In the genomic region with DNA sequence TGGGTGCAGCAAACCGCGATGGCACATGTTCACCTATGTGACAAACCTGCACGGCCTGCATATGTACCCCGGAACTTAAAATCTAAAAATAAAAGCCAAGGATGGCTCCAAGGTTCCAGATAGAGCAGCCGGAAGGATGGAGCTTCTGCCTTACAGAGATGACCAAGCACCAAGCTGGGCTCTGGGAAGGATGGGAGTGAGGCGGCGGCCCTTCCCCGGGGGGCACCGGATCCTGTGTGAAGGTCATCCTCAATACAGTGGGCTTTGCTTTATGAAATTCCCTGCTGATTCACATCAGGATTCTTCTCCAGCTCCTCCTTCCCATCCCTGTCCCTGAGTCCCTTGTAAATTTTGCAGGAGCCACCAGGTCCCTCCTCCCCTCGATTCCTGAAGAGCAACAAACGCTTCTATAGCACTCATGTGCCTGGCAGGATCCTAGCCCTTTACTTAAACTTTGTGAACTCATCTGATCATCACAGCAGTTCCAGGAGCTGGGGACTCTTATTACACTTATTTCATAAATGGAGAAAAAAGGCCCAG, we compare ENCODE assay signal across 16 cellular contexts.
DNase-seq lines count a peak whose midpoint lies in the region; ATAC-seq, FAIRE-seq and TF ChIP-seq lines count a peak whose summit lies in the region.
"Had no signal": no experiment of that assay in that cellular context is flagged by ENCODE, and none has a peak within 500 bp of the region (broad histone marks: within the 10 kb centered on the region; RNA-seq: fewer than 3 reads in every experiment).

No MANE protein-coding gene starts in this region.

- H3K79me2 ChIP-seq in HepG2 (ENCODE audit: insufficient read depth, low read length), result no peaks in the 10 kb centered on the region

- no peaks in the 10 kb centered on the region for H3K27me3 ChIP-seq in HepG2 (ENCODE audit: control insufficient read depth in 1 of 2, insufficient read depth in 2 of 2, low read length in 2 of 2)
- H3K27me3 ChIP-seq in skeletal muscle tissue (ENCODE audit: control insufficient read depth in 3 of 3, insufficient read depth in 3 of 3, low read length in 3 of 3), result no peaks in the 10 kb centered on the region

- peaks cover 35% of the 10 kb centered on the region for H3K4me1 Mint-ChIP-seq in chondrocyte (ENCODE audit: low read depth)

- H3K27ac ChIP-seq in A549 (peak overlapping the region; percentile 67 to 87), HepG2 (ENCODE audit: extremely low read length, insufficient read depth, low read length) (peak overlapping the region; percentile 91), skeletal muscle tissue (ENCODE audit: low read depth, low read length) (peak overlapping the region; percentile 96)

- FAIRE-seq in A549 (lab: Jason Lieb, UNC), result no peak
- no peak for FAIRE-seq in HepG2 (lab: Jason Lieb, UNC)
- FAIRE-seq: GM12891, GM18507 had no signal

- no peak for TF ChIP-seq EP300 in A549 (IDR thresholded peaks at IDR 0.05)
- no peak for TF ChIP-seq EP300 in HepG2 (IDR thresholded peaks at IDR 0.05; ENCODE audit: low read depth in 2 of 2, low read length in 2 of 2)
- no peak for TF ChIP-seq EP300 in HepG2 (CRISPR knock-in tag; IDR thresholded peaks at IDR 0.05; ENCODE audit: borderline replicate concordance)

- peak overlapping the region; percentile 58; the same call in 2 of the 3 replicates for H3K4me2 ChIP-seq in A549
- peak overlapping the region; percentile 95 for H3K4me2 ChIP-seq in HepG2 (ENCODE audit: low read depth, low read length)
- H3K4me2 ChIP-seq: GM23338 had no signal

- TF ChIP-seq POLR2A in A549 (IDR thresholded peaks at IDR 0.05; ENCODE audit: low read length), result no peak
- no peak for TF ChIP-seq POLR2A in HepG2 (IDR thresholded peaks at IDR 0.05; ENCODE audit: insufficient read depth in 1 of 2, low read depth in 2 of 2, low read length in 2 of 2)

- BruUV-seq in HepG2 (replicated peaks; lab: Mats Ljungman, UMichigan), result no TSS peak

- intact Hi-C loops in HepG2 (cut with micrococcal nuclease; ENCODE audit: unreplicated experiment), result loop anchor here (5.0 kb wide), 1 partner anchor 34 kb away; no protein-coding TSS in a partner anchor

- H3K36me3 Mint-ChIP-seq in chondrocyte (ENCODE audit: low read depth), result no peaks in the 10 kb centered on the region

- in situ Hi-C loops in HepG2 (cut with HindIII; ENCODE audit: extremely low pct_ligation_motif_present, low pct_unique_long_range_greater_than_20kb), result loop anchor here (5.0 kb wide), 2 partner anchors 61 to 109 kb away; no protein-coding TSS in a partner anchor

- WGBS in A549 (ENCODE audit: missing lambda C conversion rate), result 91% methylated on average over 10 of the region's 11 CpGs
- 62% methylated on average over 11 of the region's 11 CpGs for WGBS in HepG2 (ENCODE audit: low lambda C conversion rate)

- H3K4me3 Mint-ChIP-seq in chondrocyte (ENCODE audit: unreplicated experiment), result no peak overlapping the region
- H3K4me3 Mint-ChIP-seq: GM23338 had no signal

- H3K36me3 ChIP-seq in HepG2 (replicated peaks in 1 of 2; ENCODE audit: control insufficient read depth in 1 of 2, insufficient read depth in 2 of 2, low read length in 2 of 2), result no peaks in the 10 kb centered on the region
- H3K36me3 ChIP-seq in skeletal muscle tissue (ENCODE audit: control insufficient read depth in 3 of 3, insufficient read depth in 3 of 3, low read length in 3 of 3), result no peaks in the 10 kb centered on the region

- H3K9me3 ChIP-seq in A549, result no peaks in the 10 kb centered on the region
- H3K9me3 ChIP-seq in HepG2 (ENCODE audit: low read length), result no peaks in the 10 kb centered on the region
- H3K9me3 ChIP-seq in skeletal muscle tissue (ENCODE audit: control insufficient read depth in 3 of 3, low read length in 3 of 3), result no peaks in the 10 kb centered on the region

- CTCF ChIA-PET in A549 (lab: Yijun Ruan, JAX) (interaction anchor here (0.9 to 6.5 kb wide), 17 partner anchors 9 to 216 kb away, joined by 3 to 56 read pairs (median 4); no protein-coding TSS in a partner anchor), HepG2 (lab: Yijun Ruan, JAX; ENCODE audit: low intra/inter-chr PET ratio, low total read pairs) (interaction anchor here (1.8 kb wide), 1 partner anchor 59 kb away, joined by 10 read pairs; no protein-coding TSS in a partner anchor)

- H3K4me3 ChIP-seq in A549 (no peak overlapping the region), HepG2 (replicated peaks in 1 of 3; ENCODE audit: insufficient read depth in 1 of 3, low read depth in 2 of 3, low read length in 3 of 3) (peak overlapping the region in 1 of 3 experiments; percentile 57; a peak in 2 of 6 replicates), skeletal muscle tissue (ENCODE audit: low read length in 3 of 3) (no peak overlapping the region)
- H3K4me3 ChIP-seq: GM23338 had no signal

- POLR2A ChIA-PET in A549 (lab: Yijun Ruan, JAX), result no interaction called here
- POLR2A ChIA-PET in HepG2 (lab: Yijun Ruan, JAX), result interaction anchor here (1.1 to 9.9 kb wide), 31 partner anchors 8 to 248 kb away, joined by 3 to 299 read pairs (median 11); partner anchors contain the start of gene CEBPB

- DNase-seq in A549 (ENCODE audit: low read depth in 1 of 2, low spot score in 1 of 2), result no peak
- no peak for DNase-seq in chondrocyte (ENCODE audit: low spot score)
- DNase-seq in HepG2 (ENCODE audit: low spot score), result no peak
- no peak for DNase-seq in KG1 (lab: John Stamatoyannopoulos, UW)
- DNase-seq: GF-D8, NCI-H1048, NCI-H1436 treated with DMSO at 0.1 percent for 48 hours, NCI-H2029 treated with DMSO at 0.1 percent for 48 hours, NCI-H774, PC-3 had no signal

- TF ChIP-seq RAD21 in A549 (conservative IDR thresholded peaks at IDR 0.05 in 1 of 2, IDR thresholded peaks at IDR 0.05 in 1 of 2) (no peak), HepG2 (CRISPR knock-in tag; IDR thresholded peaks at IDR 0.05) (no peak)

- no peak for TF ChIP-seq CTCF in A549 (IDR thresholded peaks at IDR 0.05)
- TF ChIP-seq CTCF in chondrocyte (IDR thresholded peaks at IDR 0.05), result no peak
- no peak for TF ChIP-seq CTCF in HepG2 (CRISPR knock-in tag; IDR thresholded peaks at IDR 0.05)

- H3K27ac Mint-ChIP-seq in chondrocyte (ENCODE audit: unreplicated experiment), result peak overlapping the region; percentile 39
- H3K27ac Mint-ChIP-seq: GM23338 had no signal

- peaks cover 46% of the 10 kb centered on the region for H3K4me1 ChIP-seq in A549
- peaks cover 100% of the 10 kb centered on the region for H3K4me1 ChIP-seq in HepG2 (ENCODE audit: insufficient read depth, low read length)
- peaks cover 78 to 93% (median 89%) of the 10 kb centered on the region in 3 donors for H3K4me1 ChIP-seq in skeletal muscle tissue (ENCODE audit: control insufficient read depth in 3 of 3, insufficient read depth in 3 of 3, low read length in 3 of 3)

- H3K27me3 Mint-ChIP-seq in chondrocyte (ENCODE audit: low read depth), result peaks cover 18% of the 10 kb centered on the region

- no peak overlapping the region for H2AFZ ChIP-seq in HepG2 (ENCODE audit: low read length)
- H2AFZ ChIP-seq: GM23338 had no signal

- H3K9me3 Mint-ChIP-seq in chondrocyte (ENCODE audit: low read depth), result no peaks in the 10 kb centered on the region
- H3K9me3 Mint-ChIP-seq: GM23338 had no signal

- H3K9ac ChIP-seq in HepG2 (ENCODE audit: insufficient read depth, low read depth, low read length) (0 out of 2 replicates have a peak overlapping the region, but pooled peaks have one; percentile 65), skeletal muscle tissue (ENCODE audit: low read depth in 1 of 3, low read length in 3 of 3) (peak overlapping the region in 2 of 3 donors; percentile 11 to 45)

- ATAC-seq in A549 (no peak), HepG2 (no peak), HG03521 (IDR thresholded peaks at IDR 0.05; ENCODE audit: unreplicated experiment) (no peak), HG03354 (IDR thresholded peaks at IDR 0.05; ENCODE audit: poor library complexity, severe bottlenecking, unreplicated experiment) (no peak)
- ATAC-seq: PC-3 had no signal

- H4K20me1 ChIP-seq in HepG2 (ENCODE audit: insufficient read depth, low read length), result no peaks in the 10 kb centered on the region

TF ChIP-seq in A549, 52 proteins besides CTCF, POLR2A, EP300 and RAD21:
- no peak for TF ChIP-seq MAZ (IDR thresholded peaks at IDR 0.05; ENCODE audit: borderline replicate concordance, low read depth, low read length)
- no peak for TF ChIP-seq JUNB (IDR thresholded peaks at IDR 0.05)
- no peak for TF ChIP-seq HES2 (IDR thresholded peaks at IDR 0.05)
- no peak for TF ChIP-seq ZFP36 (IDR thresholded peaks at IDR 0.05; ENCODE audit: borderline replicate concordance, partially characterized antibody)
- TF ChIP-seq JUN (IDR thresholded peaks at IDR 0.05), result no peak

TF ChIP-seq in HepG2, 621 proteins besides CTCF, POLR2A, EP300 and RAD21 (continues in another document):
- TF ChIP-seq ZNF484 (CRISPR knock-in tag; IDR thresholded peaks at IDR 0.05; ENCODE audit: borderline replicate concordance, low read depth), result no peak
- TF ChIP-seq BCL6 (CRISPR knock-in tag; IDR thresholded peaks at IDR 0.05), result peak; percentile 36; the same call in 1 of the 2 replicates
- no peak for TF ChIP-seq ZBTB21 (CRISPR knock-in tag; IDR thresholded peaks at IDR 0.05)
- TF ChIP-seq ZNF563 (CRISPR knock-in tag; IDR thresholded peaks at IDR 0.05), result peak; percentile 7; the same call in 1 of the 2 replicates
- TF ChIP-seq, protein P1, sequence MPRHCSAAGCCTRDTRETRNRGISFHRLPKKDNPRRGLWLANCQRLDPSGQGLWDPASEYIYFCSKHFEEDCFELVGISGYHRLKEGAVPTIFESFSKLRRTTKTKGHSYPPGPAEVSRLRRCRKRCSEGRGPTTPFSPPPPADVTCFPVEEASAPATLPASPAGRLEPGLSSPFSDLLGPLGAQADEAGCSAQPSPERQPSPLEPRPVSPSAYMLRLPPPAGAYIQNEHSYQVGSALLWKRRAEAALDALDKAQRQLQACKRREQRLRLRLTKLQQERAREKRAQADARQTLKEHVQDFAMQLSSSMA (CRISPR knock-in tag; IDR thresholded peaks at IDR 0.05), result 0 out of 2 replicates have a peak, but pooled peaks have one; percentile 44
- TF ChIP-seq, protein P2, sequence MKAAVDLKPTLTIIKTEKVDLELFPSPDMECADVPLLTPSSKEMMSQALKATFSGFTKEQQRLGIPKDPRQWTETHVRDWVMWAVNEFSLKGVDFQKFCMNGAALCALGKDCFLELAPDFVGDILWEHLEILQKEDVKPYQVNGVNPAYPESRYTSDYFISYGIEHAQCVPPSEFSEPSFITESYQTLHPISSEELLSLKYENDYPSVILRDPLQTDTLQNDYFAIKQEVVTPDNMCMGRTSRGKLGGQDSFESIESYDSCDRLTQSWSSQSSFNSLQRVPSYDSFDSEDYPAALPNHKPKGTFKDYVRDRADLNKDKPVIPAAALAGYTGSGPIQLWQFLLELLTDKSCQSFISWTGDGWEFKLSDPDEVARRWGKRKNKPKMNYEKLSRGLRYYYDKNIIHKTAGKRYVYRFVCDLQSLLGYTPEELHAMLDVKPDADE (CRISPR knock-in tag; IDR thresholded peaks at IDR 0.05), result no peak
- 0 out of 2 replicates have a peak, but pooled peaks have one; percentile 7 for TF ChIP-seq PHF20 (CRISPR knock-in tag; IDR thresholded peaks at IDR 0.05)
- no peak for TF ChIP-seq IKZF4 (CRISPR knock-in tag; IDR thresholded peaks at IDR 0.05; ENCODE audit: borderline replicate concordance, low read depth, not compliant biosample characterization)
- 0 out of 2 replicates have a peak, but pooled peaks have one; percentile 9 for TF ChIP-seq ZNF790 (CRISPR knock-in tag; IDR thresholded peaks at IDR 0.05; ENCODE audit: borderline replicate concordance)
- no peak for TF ChIP-seq NFIC (IDR thresholded peaks at IDR 0.05; ENCODE audit: low read length)
